ENCODE assay signal across 10 cellular contexts in genomic region chr10:80159166-80159888, GRCh38. TPM values are rescaled to one million over a fixed set of nuclear protein-coding genes. Genes with fewer than 3 reads are reported as not detected.
DNase-seq lines count a peak whose midpoint lies in the region; ATAC-seq and TF ChIP-seq lines count a peak whose summit lies in the region.
"Had no signal": no experiment of that assay in that cellular context is flagged by ENCODE, and none has a peak within 500 bp of the region (broad histone marks: within the 10 kb centered on the region; RNA-seq: fewer than 3 reads in every experiment).

No MANE protein-coding gene starts in this region.

- no peaks in the 10 kb centered on the region for H3K4me1 Mint-ChIP-seq in activated naive CD4-positive, alpha-beta T cell treated with anti-CD3 and anti-CD28 coated beads for 36 hours (ENCODE audit: low read depth)
- peaks cover 8 to 11% of the 10 kb centered on the region in 2 donors for H3K4me1 Mint-ChIP-seq in effector memory CD8-positive, alpha-beta T cell (ENCODE audit: low read depth in 2 of 2)

- H3K4me3 ChIP-seq in brain microvascular endothelial cell (ENCODE audit: low read depth, low read length) (no peak overlapping the region), muscle layer of duodenum (ENCODE audit: low read depth in 1 of 2, low read length in 2 of 2) (no peak overlapping the region), upper lobe of right lung (no peak overlapping the region)

- H3K27me3 ChIP-seq in brain microvascular endothelial cell (replicated peaks) (no peaks in the 10 kb centered on the region), muscle layer of duodenum (ENCODE audit: low read depth, low read length) (no peaks in the 10 kb centered on the region), upper lobe of right lung (no peaks in the 10 kb centered on the region)

- in situ Hi-C loops in brain microvascular endothelial cell (cut with HindIII; ENCODE audit: low pct_ligation_motif_present, low sequenced_read_pairs): no loop called here

- no peak for DNase-seq in activated naive CD4-positive, alpha-beta T cell treated with anti-CD3 and anti-CD28 coated beads, Interleukin-2, amount 50 U/mL, for 72 hours (ENCODE audit: low spot score in 2 of 2)
- no peak for DNase-seq in activated naive CD4-positive, alpha-beta T cell treated with anti-CD3 and anti-CD28 coated beads for 36 hours
- DNase-seq in brain microvascular endothelial cell (no peak), upper lobe of right lung (no peak), T-helper 9 cell (no peak)
- no peak for DNase-seq in effector memory CD8-positive, alpha-beta T cell
- DNase-seq: NCI-H2227 treated with DMSO at 0.1 percent for 48 hours had no signal

- H3K27ac ChIP-seq in brain microvascular endothelial cell (peak overlapping the region; percentile 55), muscle layer of duodenum (ENCODE audit: low read length) (peak overlapping the region; percentile 83), upper lobe of right lung (peak overlapping the region; percentile 67)
- H3K27ac ChIP-seq: C4-2B had no signal

- intact Hi-C loops in activated naive CD4-positive, alpha-beta T cell treated with anti-CD3 and anti-CD28 coated beads for 36 hours (cut with micrococcal nuclease): no loop called here
- intact Hi-C loops in upper lobe of right lung (cut with DNase I): loop anchor here (10.0 kb wide), 1 partner anchor 45 kb away; the partner anchor contains the start of gene ANXA11

- peak in 1 of 2 donors; percentile 5 for ATAC-seq in activated naive CD4-positive, alpha-beta T cell treated with anti-CD3 and anti-CD28 coated beads, Interleukin-2, amount 50 U/mL, for 72 hours
- no peak for ATAC-seq in upper lobe of right lung
- ATAC-seq in effector memory CD8-positive, alpha-beta T cell (replicated peaks): no peak
- no peak for ATAC-seq in HG02642 (IDR thresholded peaks at IDR 0.05; ENCODE audit: poor library complexity, unreplicated experiment)

- H3K36me3 ChIP-seq in brain microvascular endothelial cell (replicated peaks) (peaks cover 88% of the 10 kb centered on the region), muscle layer of duodenum (ENCODE audit: control insufficient read depth in 1 of 2, insufficient read depth in 2 of 2, low read length in 2 of 2) (peaks cover 69 to 73% of the 10 kb centered on the region in 2 donors), upper lobe of right lung (peaks cover 100% of the 10 kb centered on the region)

- no peaks in the 10 kb centered on the region for H3K9me3 Mint-ChIP-seq in activated naive CD4-positive, alpha-beta T cell treated with anti-CD3 and anti-CD28 coated beads, Interleukin-2, amount 50 U/mL, for 72 hours
- H3K9me3 Mint-ChIP-seq in activated naive CD4-positive, alpha-beta T cell treated with anti-CD3 and anti-CD28 coated beads for 36 hours: no peaks in the 10 kb centered on the region
- H3K9me3 Mint-ChIP-seq in effector memory CD8-positive, alpha-beta T cell: no peaks in the 10 kb centered on the region

- H3K36me3 Mint-ChIP-seq in activated naive CD4-positive, alpha-beta T cell treated with anti-CD3 and anti-CD28 coated beads, Interleukin-2, amount 50 U/mL, for 72 hours: peaks cover 30 to 35% of the 10 kb centered on the region in 2 donors
- H3K36me3 Mint-ChIP-seq in activated naive CD4-positive, alpha-beta T cell treated with anti-CD3 and anti-CD28 coated beads for 36 hours (ENCODE audit: low read depth): peaks cover 51% of the 10 kb centered on the region
- H3K36me3 Mint-ChIP-seq in effector memory CD8-positive, alpha-beta T cell (ENCODE audit: insufficient read depth): peaks cover 93% of the 10 kb centered on the region

- H3K27ac Mint-ChIP-seq in activated naive CD4-positive, alpha-beta T cell treated with anti-CD3 and anti-CD28 coated beads, Interleukin-2, amount 50 U/mL, for 72 hours: peak overlapping the region; percentile 75 to 96
- H3K27ac Mint-ChIP-seq in activated naive CD4-positive, alpha-beta T cell treated with anti-CD3 and anti-CD28 coated beads for 36 hours: no peak overlapping the region
- peak overlapping the region in 1 of 2 donors; percentile 41 for H3K27ac Mint-ChIP-seq in effector memory CD8-positive, alpha-beta T cell

- no peaks in the 10 kb centered on the region for H3K9me3 ChIP-seq in muscle layer of duodenum (ENCODE audit: control insufficient read depth in 1 of 2, low read length in 2 of 2)
- H3K9me3 ChIP-seq in upper lobe of right lung: no peaks in the 10 kb centered on the region

- H3K4me1 ChIP-seq in muscle layer of duodenum (ENCODE audit: control insufficient read depth in 1 of 2, insufficient read depth in 2 of 2, low read length in 2 of 2) (peaks cover 14 to 35% of the 10 kb centered on the region in 2 donors), upper lobe of right lung (peaks cover 19% of the 10 kb centered on the region)

- no peak for TF ChIP-seq CTCF in brain microvascular endothelial cell (IDR thresholded peaks at IDR 0.05; ENCODE audit: low read depth, low read length, missing control alignments)
- TF ChIP-seq CTCF in upper lobe of right lung (IDR thresholded peaks at IDR 0.05): no peak

- CTCF ChIA-PET in activated naive CD4-positive, alpha-beta T cell treated with anti-CD3 and anti-CD28 coated beads for 36 hours (lab: Charles Lee): interaction anchor here (1.2 to 1.6 kb wide), 3 partner anchors 15 to 62 kb away, joined by 5 to 6 read pairs (median 5); no protein-coding TSS in a partner anchor

- no peak overlapping the region for H3K4me3 Mint-ChIP-seq in activated naive CD4-positive, alpha-beta T cell treated with anti-CD3 and anti-CD28 coated beads for 36 hours
- no peak overlapping the region for H3K4me3 Mint-ChIP-seq in effector memory CD8-positive, alpha-beta T cell

- no peaks in the 10 kb centered on the region for H3K27me3 Mint-ChIP-seq in activated naive CD4-positive, alpha-beta T cell treated with anti-CD3 and anti-CD28 coated beads for 36 hours (ENCODE audit: low read depth)
- no peaks in the 10 kb centered on the region for H3K27me3 Mint-ChIP-seq in effector memory CD8-positive, alpha-beta T cell

RNA-seq across cellular contexts. Expression of gene PLAC9, which starts 26.8 kb away (rescaled TPM):
- not detected for total RNA-seq in activated naive CD4-positive, alpha-beta T cell treated with anti-CD3 and anti-CD28 coated beads, Interleukin-2, amount 50 U/mL, for 72 hours
- not detected for total RNA-seq in activated naive CD4-positive, alpha-beta T cell treated with anti-CD3 and anti-CD28 coated beads for 36 hours
- 24.1 TPM for total RNA-seq in upper lobe of right lung

RNA-seq across cellular contexts. Expression of gene ANXA11, which starts 46.0 kb away (rescaled TPM):
- 100 to 1,000 TPM; 218 to 304 TPM for total RNA-seq in activated naive CD4-positive, alpha-beta T cell treated with anti-CD3 and anti-CD28 coated beads, Interleukin-2, amount 50 U/mL, for 72 hours
- 100 to 1,000 TPM; 142 TPM for total RNA-seq in activated naive CD4-positive, alpha-beta T cell treated with anti-CD3 and anti-CD28 coated beads for 36 hours
- 287 TPM for total RNA-seq in upper lobe of right lung

Comparison
In these comparisons a context has a peak if more than half of its experiments do, and no peak if none do; other contexts are left out.
1. RNA of gene PLAC9, which starts 26.8 kb away (total RNA-seq): 24.1 TPM in upper lobe of right lung (single experiment); not detected in activated naive CD4-positive, alpha-beta T cell treated with anti-CD3 and anti-CD28 coated beads, Interleukin-2, amount 50 U/mL, for 72 hours and not detected in activated naive CD4-positive, alpha-beta T cell treated with anti-CD3 and anti-CD28 coated beads for 36 hours; every median in the first group is over 10 times any median in the second.
2. Peak in every context shown above with its lines, with median percentiles within 50 percentile points of each other: H3K27ac ChIP-seq.